ENCODE assay signal across 29 cellular contexts in the genomic region with DNA sequence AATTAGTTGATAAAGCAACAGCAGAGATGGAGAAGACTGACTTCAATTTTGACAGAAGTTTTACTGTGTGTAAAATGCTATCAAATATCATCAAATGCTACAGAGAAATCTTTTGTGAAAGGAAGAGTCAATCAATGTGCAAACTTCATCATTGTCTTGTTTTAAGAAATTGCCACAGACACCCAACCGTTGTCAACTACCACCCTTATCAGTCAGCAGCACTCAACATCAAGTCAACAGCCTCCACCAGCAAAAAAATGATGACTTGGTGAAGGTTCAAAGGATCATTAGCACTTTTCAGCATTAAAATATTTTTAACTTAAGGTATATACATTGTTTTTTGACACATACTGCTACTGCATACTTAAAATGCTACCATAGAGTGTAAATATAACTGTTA.
"Had no signal": no experiment of that assay in that cellular context is flagged by ENCODE, and none has a peak within 500 bp of the region (broad histone marks: within the 10 kb centered on the region; RNA-seq: fewer than 3 reads in every experiment).

No MANE protein-coding gene starts in this region.

- H3K36me3 ChIP-seq: adrenal gland, colonic mucosa had no signal

- H3K27me3 ChIP-seq: adrenal gland, body of pancreas, colonic mucosa had no signal

- ATAC-seq: activated CD4-positive, alpha-beta T cell treated with anti-CD3 and anti-CD28 coated beads for 36 hours; activated CD8-positive, alpha-beta memory T cell treated with anti-CD3 and anti-CD28 coated beads, Interleukin-2, amount 10 ng/mL, durations not matched to agents 7 days and 5 days; activated CD8-positive, alpha-beta T cell treated with anti-CD3 and anti-CD28 coated beads, Interleukin-2, amount 10 ng/mL, durations not matched to agents 7 days and 5 days; activated naive CD8-positive, alpha-beta T cell treated with anti-CD3 and anti-CD28 coated beads, Interleukin-2, amount 50 U/mL, for 24 hours; body of pancreas; esophagus mucosa; T-helper 17 cell had no signal

- H3K27ac ChIP-seq: adrenal gland, body of pancreas, colonic mucosa, epithelial cell of prostate had no signal

- H3K9me3 ChIP-seq: adrenal gland, body of pancreas, colonic mucosa had no signal

- DNase-seq: activated CD4-positive, alpha-beta memory T cell treated with anti-CD3 and anti-CD28 coated beads for 36 hours; activated CD4-positive, alpha-beta T cell treated with anti-CD3 and anti-CD28 coated beads for 36 hours; activated CD4-positive, alpha-beta T cell treated with anti-CD3 and anti-CD28 coated beads, Interleukin-2, amount 10 ng/mL, durations not matched to agents 24 days and 14 days; activated CD4-positive, CD25-positive, alpha-beta regulatory T cell; activated CD4-positive, CD25-positive, alpha-beta regulatory T cell treated with anti-CD3 and anti-CD28 coated beads, Interleukin-2, amount 50 U/mL, for 72 hours; activated CD8-positive, alpha-beta memory T cell treated with anti-CD3 and anti-CD28 coated beads, Interleukin-2, amount 10 ng/mL, durations not matched to agents 7 days and 5 days; activated CD8-positive, alpha-beta memory T cell treated with anti-CD3 and anti-CD28 coated beads, Interleukin-2, amount 50 U/mL, for 4 hours; activated CD8-positive, alpha-beta T cell treated with anti-CD3 and anti-CD28 coated beads, Interleukin-2, amount 10 ng/mL, durations not matched to agents 7 days and 5 days; activated effector memory CD4-positive, alpha-beta T cell treated with anti-CD3 and anti-CD28 coated beads, Interleukin-2, amount 50 U/mL, for 16 hours; activated naive CD4-positive, alpha-beta T cell treated with anti-CD3 and anti-CD28 coated beads for 36 hours; activated naive CD8-positive, alpha-beta T cell treated with anti-CD3 and anti-CD28 coated beads for 36 hours; activated naive CD8-positive, alpha-beta T cell treated with anti-CD3 and anti-CD28 coated beads, Interleukin-2, amount 50 U/mL, for 24 hours; activated T-cell treated with anti-CD3 and anti-CD28 coated beads, Interleukin-2, amount 50 U/mL, for 1 hour; activated T-cell treated with anti-CD3 and anti-CD28 coated beads, Interleukin-2, amount 50 U/mL, for 48 hours; adrenal gland; amygdala; aorta; body of pancreas; central memory CD4-positive, alpha-beta T cell; cerebellar nuclear complex; colonic mucosa; effector CD8-positive, alpha-beta T cell; foreskin fibroblast; head of caudate nucleus; T-helper 1 cell; T-helper 17 cell; T1000 had no signal

- H3K4me3 ChIP-seq: adrenal gland, body of pancreas, colonic mucosa had no signal
